In genomic region chr3:104788807-104789206, GRCh38 we compare ENCODE assay signal across 36 cellular contexts.
"Had no signal": no experiment of that assay in that cellular context is flagged by ENCODE, and none has a peak within 500 bp of the region (broad histone marks: within the 10 kb centered on the region; RNA-seq: fewer than 3 reads in every experiment).

No MANE protein-coding gene starts in this region.

- H3K27ac ChIP-seq: ascending aorta, cardiac muscle cell, VCaP had no signal

- H3K4me1 Mint-ChIP-seq: activated CD4-positive, alpha-beta memory T cell treated with anti-CD3 and anti-CD28 coated beads, Interleukin-2, amount 10 ng/mL, durations not matched to agents 7 days and 5 days; activated CD4-positive, alpha-beta T cell treated with anti-CD3 and anti-CD28 coated beads for 36 hours; activated CD4-positive, alpha-beta T cell treated with anti-CD3 and anti-CD28 coated beads, Interleukin-2, amount 10 ng/mL, durations not matched to agents 7 days and 5 days; activated CD8-positive, alpha-beta memory T cell treated with anti-CD3 and anti-CD28 coated beads, Interleukin-2, amount 10 ng/mL, durations not matched to agents 7 days and 5 days; activated naive CD4-positive, alpha-beta T cell treated with anti-CD3 and anti-CD28 coated beads, Interleukin-2, amount 10 ng/mL, durations not matched to agents 7 days and 5 days; activated naive CD4-positive, alpha-beta T cell treated with anti-CD3 and anti-CD28 coated beads, Interleukin-2, amount 50 U/mL, for 24 hours; activated naive CD8-positive, alpha-beta T cell treated with anti-CD3 and anti-CD28 coated beads, Interleukin-2, amount 10 ng/mL, durations not matched to agents 7 days and 5 days; activated naive CD8-positive, alpha-beta T cell treated with anti-CD3 and anti-CD28 coated beads, Interleukin-2, amount 50 U/mL, for 24 hours; brain; central memory CD8-positive, alpha-beta T cell had no signal

- H3K27ac Mint-ChIP-seq: activated CD4-positive, alpha-beta memory T cell treated with anti-CD3 and anti-CD28 coated beads, Interleukin-2, amount 10 ng/mL, durations not matched to agents 7 days and 5 days; activated CD4-positive, alpha-beta T cell treated with anti-CD3 and anti-CD28 coated beads for 36 hours; activated CD4-positive, alpha-beta T cell treated with anti-CD3 and anti-CD28 coated beads, Interleukin-2, amount 10 ng/mL, durations not matched to agents 7 days and 5 days; activated CD8-positive, alpha-beta memory T cell treated with anti-CD3 and anti-CD28 coated beads, Interleukin-2, amount 10 ng/mL, durations not matched to agents 7 days and 5 days; activated naive CD4-positive, alpha-beta T cell treated with anti-CD3 and anti-CD28 coated beads, Interleukin-2, amount 10 ng/mL, durations not matched to agents 7 days and 5 days; activated naive CD4-positive, alpha-beta T cell treated with anti-CD3 and anti-CD28 coated beads, Interleukin-2, amount 50 U/mL, for 24 hours; activated naive CD8-positive, alpha-beta T cell; activated naive CD8-positive, alpha-beta T cell treated with anti-CD3 and anti-CD28 coated beads, Interleukin-2, amount 10 ng/mL, durations not matched to agents 7 days and 5 days; activated naive CD8-positive, alpha-beta T cell treated with anti-CD3 and anti-CD28 coated beads, Interleukin-2, amount 50 U/mL, for 24 hours; activated T-cell treated with anti-CD3 and anti-CD28 coated beads, Interleukin-2, amount 50 U/mL, for 24 hours; activated T-helper 2 cell treated with anti-CD3 and anti-CD28 coated beads, Interferon-gamma antibody, Interleukin-2, Interleukin-4, amounts not matched to agents 10 μg/mL and 5 μg/mL and 100 μg/mL, durations not matched to agents 14 hours and 24 hours and 36 hours; brain; T-helper 1 cell treated with Interleukin-12 subunit alpha and Interleukin-12 subunit beta and Interleukin-4 antibody, amounts not matched to agents 30 μg/mL and 1 μg/mL, for 36 hours; T-helper 2 cell treated with Interferon-gamma antibody and Interleukin-4, amounts not matched to agents 5 μg/mL and 100 μg/mL, for 36 hours had no signal

- H3K9me3 ChIP-seq: ascending aorta had no signal

- H3K36me3 ChIP-seq: ascending aorta, cardiac muscle cell had no signal

- H3K27me3 Mint-ChIP-seq: activated CD4-positive, alpha-beta T cell treated with anti-CD3 and anti-CD28 coated beads for 36 hours; activated CD4-positive, alpha-beta T cell treated with anti-CD3 and anti-CD28 coated beads, Interleukin-2, amount 10 ng/mL, durations not matched to agents 7 days and 5 days; activated CD8-positive, alpha-beta memory T cell treated with anti-CD3 and anti-CD28 coated beads, Interleukin-2, amount 10 ng/mL, durations not matched to agents 7 days and 5 days; activated naive CD8-positive, alpha-beta T cell; activated naive CD8-positive, alpha-beta T cell treated with anti-CD3 and anti-CD28 coated beads, Interleukin-2, amount 10 ng/mL, durations not matched to agents 7 days and 5 days; activated naive CD8-positive, alpha-beta T cell treated with anti-CD3 and anti-CD28 coated beads, Interleukin-2, amount 50 U/mL, for 24 hours; activated T-cell treated with anti-CD3 and anti-CD28 coated beads, Interleukin-2, amount 50 U/mL, for 24 hours; central memory CD8-positive, alpha-beta T cell had no signal

- DNase-seq: activated CD4-positive, alpha-beta memory T cell treated with anti-CD3 and anti-CD28 coated beads, Interleukin-2, amount 10 ng/mL, durations not matched to agents 7 days and 5 days; activated CD4-positive, alpha-beta T cell treated with anti-CD3 and anti-CD28 coated beads for 1 hour; activated CD4-positive, alpha-beta T cell treated with anti-CD3 and anti-CD28 coated beads for 36 hours; activated CD4-positive, alpha-beta T cell treated with anti-CD3 and anti-CD28 coated beads for 48 hours; activated CD4-positive, alpha-beta T cell treated with anti-CD3 and anti-CD28 coated beads, Interleukin-2, amount 10 ng/mL, durations not matched to agents 7 days and 5 days; activated CD4-positive, alpha-beta T cell treated with anti-CD3 and anti-CD28 coated beads, Interleukin-2, amount 50 U/mL, for 48 hours; activated CD4-positive, CD25-positive, alpha-beta regulatory T cell; activated CD8-positive, alpha-beta memory T cell treated with anti-CD3 and anti-CD28 coated beads for 24 hours; activated CD8-positive, alpha-beta memory T cell treated with anti-CD3 and anti-CD28 coated beads, Interleukin-2, amount 10 ng/mL, durations not matched to agents 7 days and 5 days; activated CD8-positive, alpha-beta memory T cell treated with anti-CD3 and anti-CD28 coated beads, Interleukin-2, amount 50 U/mL, for 48 hours; activated effector memory CD4-positive, alpha-beta T cell treated with Interleukin-2 at 50 U/mL for 16 hours; activated gamma-delta T cell; activated naive CD4-positive, alpha-beta T cell treated with anti-CD3 and anti-CD28 coated beads, Interleukin-2, amount 10 ng/mL, durations not matched to agents 7 days and 5 days; activated naive CD4-positive, alpha-beta T cell treated with Interleukin-2 at 50 U/mL for 16 hours; activated naive CD8-positive, alpha-beta T cell treated with anti-CD3 and anti-CD28 coated beads, Interleukin-2, amount 10 ng/mL, durations not matched to agents 7 days and 5 days; activated naive CD8-positive, alpha-beta T cell treated with anti-CD3 and anti-CD28 coated beads, Interleukin-2, amount 50 U/mL, for 24 hours; activated T-cell treated with anti-CD3 and anti-CD28 coated beads, Interleukin-2, amount 50 U/mL, for 24 hours; activated T-cell treated with anti-CD3 and anti-CD28 coated beads, Interleukin-2, amount 50 U/mL, for 48 hours; amygdala; anterior cingulate cortex; caudate nucleus; cerebellar nuclear complex; T-helper 1 cell; T-helper 2 cell; T-helper 9 cell had no signal

- H3K36me3 Mint-ChIP-seq: activated CD8-positive, alpha-beta memory T cell treated with anti-CD3 and anti-CD28 coated beads, Interleukin-2, amount 10 ng/mL, durations not matched to agents 7 days and 5 days; activated naive CD4-positive, alpha-beta T cell treated with anti-CD3 and anti-CD28 coated beads, Interleukin-2, amount 10 ng/mL, durations not matched to agents 7 days and 5 days; activated naive CD4-positive, alpha-beta T cell treated with anti-CD3 and anti-CD28 coated beads, Interleukin-2, amount 50 U/mL, for 24 hours; activated naive CD8-positive, alpha-beta T cell; activated naive CD8-positive, alpha-beta T cell treated with anti-CD3 and anti-CD28 coated beads, Interleukin-2, amount 10 ng/mL, durations not matched to agents 7 days and 5 days; brain had no signal

- H3K27me3 ChIP-seq: ascending aorta, cardiac muscle cell had no signal

- H3K9me3 Mint-ChIP-seq: activated CD4-positive, alpha-beta memory T cell treated with anti-CD3 and anti-CD28 coated beads, Interleukin-2, amount 10 ng/mL, durations not matched to agents 7 days and 5 days; activated CD4-positive, alpha-beta T cell treated with anti-CD3 and anti-CD28 coated beads, Interleukin-2, amount 10 ng/mL, durations not matched to agents 7 days and 5 days; activated naive CD4-positive, alpha-beta T cell treated with anti-CD3 and anti-CD28 coated beads, Interleukin-2, amount 10 ng/mL, durations not matched to agents 7 days and 5 days; activated naive CD4-positive, alpha-beta T cell treated with anti-CD3 and anti-CD28 coated beads, Interleukin-2, amount 50 U/mL, for 24 hours; activated naive CD8-positive, alpha-beta T cell treated with anti-CD3 and anti-CD28 coated beads, Interleukin-2, amount 10 ng/mL, durations not matched to agents 7 days and 5 days; activated naive CD8-positive, alpha-beta T cell treated with anti-CD3 and anti-CD28 coated beads, Interleukin-2, amount 50 U/mL, for 24 hours; activated T-cell treated with anti-CD3 and anti-CD28 coated beads, Interleukin-2, amount 50 U/mL, for 24 hours; activated T-helper 2 cell treated with anti-CD3 and anti-CD28 coated beads, Interferon-gamma antibody, Interleukin-2, Interleukin-4, amounts not matched to agents 10 μg/mL and 5 μg/mL and 100 μg/mL, durations not matched to agents 14 hours and 24 hours and 36 hours; brain; T-helper 1 cell treated with Interleukin-12 subunit alpha and Interleukin-12 subunit beta and Interleukin-4 antibody, amounts not matched to agents 30 μg/mL and 1 μg/mL, for 36 hours; T-helper 2 cell treated with Interferon-gamma antibody and Interleukin-4, amounts not matched to agents 5 μg/mL and 100 μg/mL, for 36 hours had no signal

- H3K4me3 ChIP-seq: ascending aorta, cardiac muscle cell had no signal

- H3K4me1 ChIP-seq: ascending aorta had no signal

- ATAC-seq: activated CD4-positive, alpha-beta T cell treated with anti-CD3 and anti-CD28 coated beads for 36 hours; activated CD4-positive, CD25-positive, alpha-beta regulatory T cell treated with anti-CD3 and anti-CD28 coated beads, Interleukin-2, amount 50 U/mL, for 24 hours; activated CD8-positive, alpha-beta memory T cell treated with anti-CD3 and anti-CD28 coated beads, Interleukin-2, amount 10 ng/mL, durations not matched to agents 7 days and 5 days; activated naive CD8-positive, alpha-beta T cell treated with anti-CD3 and anti-CD28 coated beads, Interleukin-2, amount 50 U/mL, for 24 hours had no signal

- H3K4me3 Mint-ChIP-seq: activated CD4-positive, alpha-beta memory T cell treated with anti-CD3 and anti-CD28 coated beads, Interleukin-2, amount 10 ng/mL, durations not matched to agents 7 days and 5 days; activated CD4-positive, alpha-beta T cell treated with anti-CD3 and anti-CD28 coated beads for 36 hours; activated CD4-positive, alpha-beta T cell treated with anti-CD3 and anti-CD28 coated beads, Interleukin-2, amount 10 ng/mL, durations not matched to agents 7 days and 5 days; activated CD8-positive, alpha-beta memory T cell treated with anti-CD3 and anti-CD28 coated beads, Interleukin-2, amount 10 ng/mL, durations not matched to agents 7 days and 5 days; activated naive CD4-positive, alpha-beta T cell treated with anti-CD3 and anti-CD28 coated beads, Interleukin-2, amount 10 ng/mL, durations not matched to agents 7 days and 5 days; activated naive CD4-positive, alpha-beta T cell treated with anti-CD3 and anti-CD28 coated beads, Interleukin-2, amount 50 U/mL, for 24 hours; activated naive CD8-positive, alpha-beta T cell; activated naive CD8-positive, alpha-beta T cell treated with anti-CD3 and anti-CD28 coated beads, Interleukin-2, amount 10 ng/mL, durations not matched to agents 7 days and 5 days; activated naive CD8-positive, alpha-beta T cell treated with anti-CD3 and anti-CD28 coated beads, Interleukin-2, amount 50 U/mL, for 24 hours; activated T-cell treated with anti-CD3 and anti-CD28 coated beads, Interleukin-2, amount 50 U/mL, for 24 hours; brain; central memory CD8-positive, alpha-beta T cell; T-helper 1 cell treated with Interleukin-12 subunit alpha and Interleukin-12 subunit beta and Interleukin-4 antibody, amounts not matched to agents 30 μg/mL and 1 μg/mL, for 36 hours; T-helper 2 cell treated with Interferon-gamma antibody and Interleukin-4, amounts not matched to agents 5 μg/mL and 100 μg/mL, for 36 hours had no signal
